1 cellular context compared by ENCODE assay signal in the genomic region with DNA sequence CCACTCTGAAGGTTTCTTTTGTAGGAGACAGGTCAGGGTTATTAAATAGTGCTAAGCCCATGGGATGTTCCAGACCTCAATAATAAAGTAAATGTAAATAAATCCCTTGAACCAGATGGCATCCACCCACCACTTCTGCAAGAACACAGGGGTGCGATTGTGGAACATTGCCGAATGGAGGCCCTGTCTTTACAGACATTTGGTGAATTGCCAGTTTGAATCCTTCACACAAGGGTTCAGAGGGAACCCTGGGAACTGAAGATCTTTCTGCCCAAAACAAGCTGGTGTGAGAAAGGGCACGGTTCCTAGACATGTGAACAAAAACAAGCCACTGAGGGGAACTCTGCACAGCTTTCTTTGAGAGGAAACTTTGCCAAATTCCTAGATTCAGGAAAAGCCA.
TF ChIP-seq lines count a peak whose summit lies in the region.

No MANE protein-coding gene starts in this region.

TF ChIP-seq in HEK293, 187 proteins besides CTCF, POLR2A, EP300 and RAD21 (continued from another document):
- TF ChIP-seq ZNF664 (tag by site-specific recombination; IDR thresholded peaks at IDR 0.05), result no peak
- peak; percentile 11; the same call in 1 of the 2 replicates for TF ChIP-seq ZNF398 (tag by site-specific recombination; IDR thresholded peaks at IDR 0.05)
- TF ChIP-seq SCRT1 (tag by site-specific recombination; IDR thresholded peaks at IDR 0.05; ENCODE audit: borderline replicate concordance), result no peak
- TF ChIP-seq ZNF560 (tag by site-specific recombination; IDR thresholded peaks at IDR 0.05; ENCODE audit: borderline replicate concordance), result no peak
- TF ChIP-seq ZNF621 (tag by site-specific recombination; IDR thresholded peaks at IDR 0.05), result no peak
- TF ChIP-seq OSR2 (tag by site-specific recombination; IDR thresholded peaks at IDR 0.05), result no peak
- TF ChIP-seq BCL6B (tag by site-specific recombination; IDR thresholded peaks at IDR 0.05), result no peak
- no peak for TF ChIP-seq ZNF157 (tag by site-specific recombination; IDR thresholded peaks at IDR 0.05)
- TF ChIP-seq KLF8 (tag by site-specific recombination; IDR thresholded peaks at IDR 0.05), result no peak
- TF ChIP-seq ZFHX2 (tag by site-specific recombination; conservative IDR thresholded peaks at IDR 0.05), result peak; percentile 80
- TF ChIP-seq ZNF660 (tag by site-specific recombination; IDR thresholded peaks at IDR 0.05), result no peak
- peak; percentile 38; the same call in 1 of the 2 replicates for TF ChIP-seq EGR2 (tag by site-specific recombination; IDR thresholded peaks at IDR 0.05; ENCODE audit: low read depth)
